2 cellular contexts compared by ENCODE assay signal in genomic region chr19:51594774-51595109, GRCh38.
TF ChIP-seq lines count a peak whose summit lies in the region.

No MANE protein-coding gene starts in this region.

TF ChIP-seq in H1, 55 proteins besides CTCF, POLR2A, EP300 and RAD21:
- no peak for TF ChIP-seq CBX8 (IDR thresholded peaks at IDR 0.05; ENCODE audit: borderline replicate concordance, low read depth, low read length)
- no peak for TF ChIP-seq CREB1 (IDR thresholded peaks at IDR 0.05)
- no peak for TF ChIP-seq SP2 (IDR thresholded peaks at IDR 0.05; ENCODE audit: low read length)
- TF ChIP-seq TBP (IDR thresholded peaks at IDR 0.05; ENCODE audit: low read depth, low read length), result no peak
- no peak for TF ChIP-seq CBX5 (IDR thresholded peaks at IDR 0.05; ENCODE audit: low read depth, low read length)
- no peak for TF ChIP-seq SIX5 (IDR thresholded peaks at IDR 0.05; ENCODE audit: low read depth, low read length)
- TF ChIP-seq POU5F1 (IDR thresholded peaks at IDR 0.05; ENCODE audit: low read depth, low read length), result no peak
- TF ChIP-seq CHD7 (IDR thresholded peaks at IDR 0.05; ENCODE audit: insufficient replicate concordance, low read length), result no peak
- TF ChIP-seq TEAD4 (IDR thresholded peaks at IDR 0.05; ENCODE audit: low read depth, low read length), result no peak
- no peak for TF ChIP-seq POLR2AphosphoS5 (IDR thresholded peaks at IDR 0.05; ENCODE audit: low read depth, low read length)
- TF ChIP-seq KDM4A (IDR thresholded peaks at IDR 0.05; ENCODE audit: low read depth, low read length, severe bottlenecking), result no peak

TF ChIP-seq in neural cell, 6 proteins besides CTCF, POLR2A, EP300 and RAD21:
- TF ChIP-seq SMC3 (conservative IDR thresholded peaks at IDR 0.05; ENCODE audit: poor library complexity), result peak; percentile 3
- no peak for TF ChIP-seq MXI1 (conservative IDR thresholded peaks at IDR 0.05; ENCODE audit: poor library complexity, severe bottlenecking)
